In genomic region chr17:4232168-4232813, GRCh38 we compare ENCODE assay signal across 10 cellular contexts. TPM values are rescaled to one million over a fixed set of nuclear protein-coding genes. Genes with fewer than 3 reads are reported as not detected.
DNase-seq lines count a peak whose midpoint lies in the region; ATAC-seq, FAIRE-seq and TF ChIP-seq lines count a peak whose summit lies in the region.
"Had no signal": no experiment of that assay in that cellular context is flagged by ENCODE, and none has a peak within 500 bp of the region (broad histone marks: within the 10 kb centered on the region; RNA-seq: fewer than 3 reads in every experiment).

No MANE protein-coding gene starts in this region.

- H3K36me3 Mint-ChIP-seq in T-helper 17 cell (ENCODE audit: low read depth), result no peaks in the 10 kb centered on the region

- H3K4me3 Mint-ChIP-seq in T-helper 17 cell, result no peak overlapping the region

- H3K36me3 ChIP-seq in left ventricle myocardium inferior, result peaks cover 22% of the 10 kb centered on the region
- H3K36me3 ChIP-seq in tibial artery, result no peaks in the 10 kb centered on the region
- H3K36me3 ChIP-seq in pancreas, result peaks cover 0 to 13% (median 4%) of the 10 kb centered on the region in 3 donors

- WGBS in pancreas, 2 donors, result 67% methylated on average over 4 of the region's 4 CpGs

- peak overlapping the region; percentile 72 for H3K27ac Mint-ChIP-seq in T-helper 17 cell

- intact Hi-C loops in left ventricle myocardium inferior (cut with micrococcal nuclease), result no loop called here
- intact Hi-C loops in cardiac septum (cut with DNase I), result no loop called here
- intact Hi-C loops in tibial artery (cut with DNase I; ENCODE audit: low total_unique reads), result no loop called here
- intact Hi-C loops in pancreas (cut with DNase I), result no loop called here

- no peaks in the 10 kb centered on the region for H3K27me3 Mint-ChIP-seq in T-helper 17 cell

- DNase-seq in left ventricle myocardium inferior, result no peak
- DNase-seq in cardiac septum (ENCODE audit: low spot score), result no peak
- DNase-seq in T-helper 17 cell, result no peak
- peak; percentile 79 for DNase-seq in fibroblast of mammary gland (ENCODE audit: low read depth)
- no peak for DNase-seq in tibial artery
- DNase-seq in putamen (ENCODE audit: low spot score), result no peak
- DNase-seq in pancreas, result no peak
- DNase-seq: MM.1S, upper lobe of left lung had no signal

- peak; percentile 57 for ATAC-seq in T-helper 17 cell
- no peak for ATAC-seq in HG03108 (IDR thresholded peaks at IDR 0.05; ENCODE audit: unreplicated experiment)
- ATAC-seq in pancreas, result no peak

- FAIRE-seq in pancreas (lab: Jason Lieb, UNC), result no peak

- no peaks in the 10 kb centered on the region for H3K9me3 ChIP-seq in left ventricle myocardium inferior (replicated peaks)
- no peaks in the 10 kb centered on the region for H3K9me3 ChIP-seq in T-helper 17 cell (ENCODE audit: control insufficient read depth, low read length, poor library complexity, severe bottlenecking)
- no peaks in the 10 kb centered on the region for H3K9me3 ChIP-seq in tibial artery
- no peaks in the 10 kb centered on the region for H3K9me3 ChIP-seq in pancreas
- H3K9me3 ChIP-seq: upper lobe of left lung had no signal

- H3K27ac ChIP-seq in left ventricle myocardium inferior (replicated peaks), result peak overlapping the region; percentile 92
- peak overlapping the region; percentile 80 to 88 for H3K27ac ChIP-seq in tibial artery
- H3K27ac ChIP-seq in pancreas, result no peak overlapping the region

- peaks cover 87% of the 10 kb centered on the region for H3K4me1 ChIP-seq in left ventricle myocardium inferior
- H3K4me1 ChIP-seq in tibial artery, result peaks cover 3 to 82% (median 51%) of the 10 kb centered on the region in 4 donors
- H3K4me1 ChIP-seq in pancreas, result peaks cover 5 to 9% (median 8%) of the 10 kb centered on the region in 3 donors

- no peak overlapping the region for H3K4me3 ChIP-seq in left ventricle myocardium inferior
- no peak overlapping the region for H3K4me3 ChIP-seq in fibroblast of mammary gland (ENCODE audit: control insufficient read depth, low read depth, low read length)
- H3K4me3 ChIP-seq in tibial artery, result no peak overlapping the region
- H3K4me3 ChIP-seq in pancreas, result no peak overlapping the region
- H3K4me3 ChIP-seq: upper lobe of left lung had no signal

- TF ChIP-seq CTCF in left ventricle myocardium inferior (IDR thresholded peaks at IDR 0.05; ENCODE audit: borderline replicate concordance) (no peak), fibroblast of mammary gland (conservative IDR thresholded peaks at IDR 0.05; ENCODE audit: control insufficient read depth, insufficient read depth, low read depth, low read length) (no peak), tibial artery (IDR thresholded peaks at IDR 0.05) (no peak), pancreas (IDR thresholded peaks at IDR 0.05) (no peak)

- H3K4me1 Mint-ChIP-seq in T-helper 17 cell, result peaks cover 12% of the 10 kb centered on the region

- H3K27me3 ChIP-seq in left ventricle myocardium inferior (ENCODE audit: low read depth) (no peaks in the 10 kb centered on the region), tibial artery (no peaks in the 10 kb centered on the region), pancreas (no peaks in the 10 kb centered on the region)
- H3K27me3 ChIP-seq: upper lobe of left lung had no signal

RNA-seq across cellular contexts. Expression of gene ANKFY1, which starts 31.5 kb away (rescaled TPM):
- 22.9 TPM for total RNA-seq in left ventricle myocardium inferior
- total RNA-seq in cardiac septum, result 21.4 TPM
- total RNA-seq in T-helper 17 cell, result 10 to 100 TPM; 51.2 to 54.0 TPM
- 10 to 100 TPM; 12.3 to 30.3 (median 17.2) TPM for total RNA-seq in pancreas
- 10 to 100 TPM; 11.3 to 12.5 TPM for polyA plus RNA-seq in pancreas

Comparison
In these comparisons a context has a peak if more than half of its experiments do, and no peak if none do; other contexts are left out.
1. H3K27ac ChIP-seq: peak in left ventricle myocardium inferior (single experiment) and tibial artery (2 of 2); none in pancreas (0 of 4).